22 cellular contexts compared by ENCODE assay signal in genomic region chr10:594584-595270, GRCh38.
"Had no signal": no experiment of that assay in that cellular context is flagged by ENCODE, and none has a peak within 500 bp of the region (broad histone marks: within the 10 kb centered on the region; RNA-seq: fewer than 3 reads in every experiment).

No MANE protein-coding gene starts in this region.

- H3K4me1 ChIP-seq: adrenal gland, Peyer's patch had no signal

- H3K4me3 ChIP-seq: adrenal gland, body of pancreas, Peyer's patch, SJSA1 had no signal

- DNase-seq: activated CD4-positive, alpha-beta T cell treated with anti-CD3 and anti-CD28 coated beads for 48 hours; activated CD4-positive, alpha-beta T cell treated with anti-CD3 and anti-CD28 coated beads, Interleukin-2, amount 50 U/mL, for 4 hours; activated CD4-positive, CD25-positive, alpha-beta regulatory T cell treated with anti-CD3 and anti-CD28 coated beads, Interleukin-2, amount 50 U/mL, for 72 hours; activated CD8-positive, alpha-beta memory T cell treated with anti-CD3 and anti-CD28 coated beads, Interleukin-2, amount 50 U/mL, for 48 hours; activated CD8-positive, alpha-beta T cell treated with anti-CD3 and anti-CD28 coated beads, Interleukin-2, amount 10 ng/mL, durations not matched to agents 7 days and 5 days; activated naive CD4-positive, alpha-beta T cell treated with anti-CD3 and anti-CD28 coated beads, Interleukin-2, amount 50 U/mL, for 16 hours; activated naive CD8-positive, alpha-beta T cell treated with anti-CD3 and anti-CD28 coated beads, Interleukin-2, amount 10 ng/mL, durations not matched to agents 7 days and 5 days; activated T-cell treated with anti-CD3 and anti-CD28 coated beads, Interleukin-2, amount 50 U/mL, for 1 hour; KG1; NCI-H1048; NCI-H1417; NCI-H1694 treated with DMSO at 0.1 percent for 48 hours; NCI-H2029 treated with DMSO at 0.1 percent for 48 hours; NCI-H510A treated with DMSO at 0.1 percent for 48 hours; NCI-H69; NK-92 treated with Interleukin-12 subunit alpha and Interleukin-12 subunit beta, amount 100 ng/mL, for 24 hours; Peyer's patch; SHP77 had no signal

- H3K9me3 ChIP-seq: adrenal gland, body of pancreas, Peyer's patch, SJSA1 had no signal

- ATAC-seq: activated CD8-positive, alpha-beta T cell treated with anti-CD3 and anti-CD28 coated beads, Interleukin-2, amount 10 ng/mL, durations not matched to agents 7 days and 5 days; SK-N-SH treated with all-trans-retinoic acid at 6 μM for 48 hours had no signal

- H3K27ac ChIP-seq: adrenal gland, Peyer's patch, SJSA1 had no signal

- H3K27me3 ChIP-seq: adrenal gland, body of pancreas, Peyer's patch, SJSA1 had no signal

- H3K36me3 ChIP-seq: adrenal gland, Peyer's patch had no signal
